In the genomic region with DNA sequence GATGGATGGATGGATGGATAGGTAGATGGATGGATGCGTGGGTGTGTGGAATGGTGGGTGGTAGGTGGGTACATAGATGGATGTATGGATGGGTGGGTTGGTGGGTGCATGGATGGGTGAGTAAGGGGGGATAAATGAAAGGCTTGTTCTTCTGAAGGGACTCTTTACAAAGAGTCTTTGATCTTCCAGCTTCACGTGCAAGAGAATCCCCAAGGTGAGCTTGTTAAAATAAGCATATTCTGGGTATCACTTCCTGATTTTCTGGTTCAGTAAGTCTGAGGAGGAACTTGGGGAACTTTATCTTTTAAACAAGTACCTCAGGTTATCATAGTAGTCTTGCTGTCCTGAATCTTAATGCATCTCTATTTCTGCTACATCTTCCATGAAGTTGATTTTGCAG, we compare ENCODE assay signal across 16 cellular contexts.
A peak's percentile ranks its signal among the peaks of the same experiment; 100 is the strongest.
DNase-seq lines count a peak whose midpoint lies in the region; ATAC-seq and TF ChIP-seq lines count a peak whose summit lies in the region.
"Had no signal": no experiment of that assay in that cellular context is flagged by ENCODE, and none has a peak within 500 bp of the region (broad histone marks: within the 10 kb centered on the region; RNA-seq: fewer than 3 reads in every experiment).

No MANE protein-coding gene starts in this region.

- H3K27me3 Mint-ChIP-seq in activated T-cell treated with anti-CD3 and anti-CD28 coated beads, Interleukin-2, amount 50 U/mL, for 24 hours = no peaks in the 10 kb centered on the region
- no peaks in the 10 kb centered on the region for H3K27me3 Mint-ChIP-seq in activated T-cell treated with anti-CD3 and anti-CD28 coated beads, Interleukin-2, amount 50 U/mL, for 4 hours (ENCODE audit: low read depth)

- H3K4me3 Mint-ChIP-seq in activated T-cell treated with anti-CD3 and anti-CD28 coated beads, Interleukin-2, amount 50 U/mL, for 24 hours = no peak overlapping the region
- no peak overlapping the region for H3K4me3 Mint-ChIP-seq in activated T-cell treated with anti-CD3 and anti-CD28 coated beads, Interleukin-2, amount 50 U/mL, for 4 hours
- H3K4me3 Mint-ChIP-seq in stimulated activated effector memory CD8-positive, alpha-beta T cell treated with anti-CD3 and anti-CD28 coated beads, Interleukin-12 subunit alpha, Interleukin-12 subunit beta, amount 100 ng/mL, for 72 hours = no peak overlapping the region
- H3K4me3 Mint-ChIP-seq: activated naive CD4-positive, alpha-beta T cell treated with anti-CD3 and anti-CD28 coated beads, Interleukin-2, amount 10 ng/mL, durations not matched to agents 7 days and 5 days had no signal

- peaks cover 9% of the 10 kb centered on the region for H3K36me3 Mint-ChIP-seq in activated T-cell treated with anti-CD3 and anti-CD28 coated beads, Interleukin-2, amount 50 U/mL, for 24 hours (ENCODE audit: low read depth)
- peaks cover 6% of the 10 kb centered on the region for H3K36me3 Mint-ChIP-seq in activated T-cell treated with anti-CD3 and anti-CD28 coated beads, Interleukin-2, amount 50 U/mL, for 4 hours (ENCODE audit: insufficient read depth)
- H3K36me3 Mint-ChIP-seq in stimulated activated effector memory CD8-positive, alpha-beta T cell treated with anti-CD3 and anti-CD28 coated beads, Interleukin-12 subunit alpha, Interleukin-12 subunit beta, amount 100 ng/mL, for 72 hours = peaks cover 16% of the 10 kb centered on the region
- H3K36me3 Mint-ChIP-seq: activated naive CD4-positive, alpha-beta T cell treated with anti-CD3 and anti-CD28 coated beads, Interleukin-2, amount 10 ng/mL, durations not matched to agents 7 days and 5 days had no signal

- ATAC-seq in activated T-cell treated with anti-CD3 and anti-CD28 coated beads, Interleukin-2, amount 50 U/mL, for 4 hours = no peak
- ATAC-seq in GM21723 (IDR thresholded peaks at IDR 0.05; ENCODE audit: unreplicated experiment) (peak; percentile 52), HG03460 (IDR thresholded peaks at IDR 0.05; ENCODE audit: unreplicated experiment) (peak; percentile 46)
- ATAC-seq in stimulated activated effector memory CD8-positive, alpha-beta T cell treated with anti-CD3 and anti-CD28 coated beads, Interleukin-12 subunit alpha, Interleukin-12 subunit beta, amount 100 ng/mL, for 72 hours = no peak
- ATAC-seq: gastroesophageal sphincter had no signal

- TF ChIP-seq CTCF in GM10248 (IDR thresholded peaks at IDR 0.05; ENCODE audit: control extremely low read depth, extremely low read depth, low read depth, missing control alignments) = no peak

- H3K27ac Mint-ChIP-seq in activated T-cell treated with anti-CD3 and anti-CD28 coated beads, Interleukin-2, amount 50 U/mL, for 24 hours = peak overlapping the region; percentile 58
- peak overlapping the region; percentile 90 for H3K27ac Mint-ChIP-seq in stimulated activated effector memory CD8-positive, alpha-beta T cell treated with anti-CD3 and anti-CD28 coated beads, Interleukin-12 subunit alpha, Interleukin-12 subunit beta, amount 100 ng/mL, for 72 hours
- H3K27ac Mint-ChIP-seq: activated naive CD4-positive, alpha-beta T cell treated with anti-CD3 and anti-CD28 coated beads, Interleukin-2, amount 10 ng/mL, durations not matched to agents 7 days and 5 days had no signal

- CTCF ChIA-PET in GM10248 (lab: Yijun Ruan, JAX) = interaction anchor here (1.4 kb wide), 1 partner anchor 36 kb away, joined by 3 read pairs; no protein-coding TSS in a partner anchor

- peaks cover 30% of the 10 kb centered on the region for H3K4me1 Mint-ChIP-seq in activated T-cell treated with anti-CD3 and anti-CD28 coated beads, Interleukin-2, amount 50 U/mL, for 24 hours (ENCODE audit: low read depth)
- H3K4me1 Mint-ChIP-seq in activated T-cell treated with anti-CD3 and anti-CD28 coated beads, Interleukin-2, amount 50 U/mL, for 4 hours (ENCODE audit: low read depth) = peaks cover 31% of the 10 kb centered on the region
- peaks cover 62% of the 10 kb centered on the region for H3K4me1 Mint-ChIP-seq in stimulated activated effector memory CD8-positive, alpha-beta T cell treated with anti-CD3 and anti-CD28 coated beads, Interleukin-12 subunit alpha, Interleukin-12 subunit beta, amount 100 ng/mL, for 72 hours

- POLR2A ChIA-PET in GM10248 (lab: Yijun Ruan, JAX) = no interaction called here

- no peak for DNase-seq in activated T-cell treated with anti-CD3 and anti-CD28 coated beads, Interleukin-2, amount 50 U/mL, for 24 hours
- DNase-seq in activated T-cell treated with anti-CD3 and anti-CD28 coated beads, Interleukin-2, amount 50 U/mL, for 4 hours = no peak
- no peak for DNase-seq in stimulated activated effector memory CD8-positive, alpha-beta T cell treated with anti-CD3 and anti-CD28 coated beads, Interleukin-12 subunit alpha, Interleukin-12 subunit beta, amount 100 ng/mL, for 72 hours (ENCODE audit: low spot score in 2 of 2)
- DNase-seq in NCI-H2196 treated with DMSO at 0.1 percent for 48 hours (lab: John Stamatoyannopoulos, UW; ENCODE audit: unreplicated experiment) (no peak), GM10248 (ENCODE audit: extremely low spot score) (no peak), NCI-H1694 (lab: John Stamatoyannopoulos, UW) (no peak)
- DNase-seq: activated CD4-positive, alpha-beta T cell treated with anti-CD3 and anti-CD28 coated beads, Interleukin-2, amount 50 U/mL, for 4 hours; activated naive CD4-positive, alpha-beta T cell treated with anti-CD3 and anti-CD28 coated beads, Interleukin-2, amount 10 ng/mL, durations not matched to agents 7 days and 5 days; NCI-H1105; NCI-H510A treated with DMSO at 0.1 percent for 48 hours; stimulated activated CD4-positive, alpha-beta T cell treated with anti-CD3 and anti-CD28 coated beads, Interleukin-15, amount 100 ng/mL, for 24 hours; T-helper 2 cell; upper lobe of left lung had no signal

- H3K9me3 Mint-ChIP-seq in activated T-cell treated with anti-CD3 and anti-CD28 coated beads, Interleukin-2, amount 50 U/mL, for 24 hours = peaks cover 15% of the 10 kb centered on the region
- peaks cover 7% of the 10 kb centered on the region for H3K9me3 Mint-ChIP-seq in activated T-cell treated with anti-CD3 and anti-CD28 coated beads, Interleukin-2, amount 50 U/mL, for 4 hours
- H3K9me3 Mint-ChIP-seq in stimulated activated effector memory CD8-positive, alpha-beta T cell treated with anti-CD3 and anti-CD28 coated beads, Interleukin-12 subunit alpha, Interleukin-12 subunit beta, amount 100 ng/mL, for 72 hours = peaks cover 11% of the 10 kb centered on the region

Comparison
In these comparisons a context has a peak if more than half of its experiments do, and no peak if none do; other contexts are left out.
1. ATAC-seq: peak in GM21723 (single experiment) and HG03460 (single experiment); none in activated T-cell treated with anti-CD3 and anti-CD28 coated beads, Interleukin-2, amount 50 U/mL, for 4 hours (0 of 2) and stimulated activated effector memory CD8-positive, alpha-beta T cell treated with anti-CD3 and anti-CD28 coated beads, Interleukin-12 subunit alpha, Interleukin-12 subunit beta, amount 100 ng/mL, for 72 hours (single experiment).